12 cellular contexts compared by ENCODE assay signal in genomic region chr21:45142469-45142868, GRCh38.
A peak's percentile ranks its signal among the peaks of the same experiment; 100 is the strongest.
DNase-seq lines count a peak whose midpoint lies in the region; ATAC-seq and TF ChIP-seq lines count a peak whose summit lies in the region.
"Had no signal": no experiment of that assay in that cellular context is flagged by ENCODE, and none has a peak within 500 bp of the region (broad histone marks: within the 10 kb centered on the region; RNA-seq: fewer than 3 reads in every experiment).

No MANE protein-coding gene starts in this region.

- no peaks in the 10 kb centered on the region for H3K36me3 ChIP-seq in adrenal gland (replicated peaks in 1 of 2)
- peaks cover 0 to 38% of the 10 kb centered on the region in 2 donors for H3K36me3 ChIP-seq in gastroesophageal sphincter
- no peaks in the 10 kb centered on the region for H3K36me3 ChIP-seq in smooth muscle cell (ENCODE audit: low read depth)
- H3K36me3 ChIP-seq in Caco-2 (ENCODE audit: control insufficient read depth, insufficient read depth, low read length) = no peaks in the 10 kb centered on the region
- peaks cover 16 to 50% (median 25%) of the 10 kb centered on the region in 4 donors for H3K36me3 ChIP-seq in esophagus muscularis mucosa
- H3K36me3 ChIP-seq: neutrophil had no signal

- H3K9me3 Mint-ChIP-seq in Caco-2 (ENCODE audit: unreplicated experiment) = no peaks in the 10 kb centered on the region

- peaks cover 12% of the 10 kb centered on the region for H3K79me2 ChIP-seq in smooth muscle cell (ENCODE audit: low read depth)

- H3K27me3 Mint-ChIP-seq in Caco-2 (ENCODE audit: insufficient read depth, unreplicated experiment) = no peaks in the 10 kb centered on the region

- no peak overlapping the region for H3K27ac Mint-ChIP-seq in Caco-2 (ENCODE audit: unreplicated experiment)

- TF ChIP-seq POLR2A in adrenal gland (IDR thresholded peaks at IDR 0.05) (no peak), gastroesophageal sphincter (IDR thresholded peaks at IDR 0.05) (no peak), esophagus muscularis mucosa (IDR thresholded peaks at IDR 0.05; ENCODE audit: low read depth) (no peak)

- intact Hi-C loops in adrenal gland (cut with DNase I) = loop anchor here (5.0 to 10.0 kb wide), 3 partner anchors 150 to 300 kb away; no protein-coding TSS in a partner anchor
- intact Hi-C loops in Caco-2 (cut with micrococcal nuclease; ENCODE audit: unreplicated experiment) = loop anchor here (5.0 to 10.0 kb wide), 2 partner anchors 92 to 680 kb away; no protein-coding TSS in a partner anchor
- intact Hi-C loops in esophagus muscularis mucosa (cut with DNase I) = no loop called here

- no peak overlapping the region for H3K9ac ChIP-seq in smooth muscle cell (ENCODE audit: low read depth)
- H3K9ac ChIP-seq: KMS-11 had no signal

- H3K4me3 Mint-ChIP-seq in Caco-2 (ENCODE audit: unreplicated experiment) = no peak overlapping the region

- no peak overlapping the region for H2AFZ ChIP-seq in smooth muscle cell (ENCODE audit: low read depth)

- H3K36me3 Mint-ChIP-seq in Caco-2 (ENCODE audit: insufficient read depth, unreplicated experiment) = peaks cover 13% of the 10 kb centered on the region

- DNase-seq in HFF-Myc (ENCODE audit: extremely low read depth, low read depth) (peak; percentile 79), adrenal gland (peak; percentile 53 to 85 (median 77)), smooth muscle cell (lab: John Stamatoyannopoulos, UW; ENCODE audit: unreplicated experiment) (no peak), Caco-2 (no peak), esophagus muscularis mucosa (ENCODE audit: extremely low spot score) (no peak), NCI-H2196 (lab: John Stamatoyannopoulos, UW; ENCODE audit: unreplicated experiment) (no peak)
- DNase-seq: activated naive CD4-positive, alpha-beta T cell; effector memory CD4-positive, alpha-beta T cell; NCI-H2171 treated with DMSO at 0.1 percent for 48 hours had no signal

- CTCF ChIA-PET in Caco-2 (lab: Charles Lee) = no interaction called here

- no peaks in the 10 kb centered on the region for H3K27me3 ChIP-seq in adrenal gland
- no peaks in the 10 kb centered on the region for H3K27me3 ChIP-seq in gastroesophageal sphincter
- H3K27me3 ChIP-seq in smooth muscle cell (ENCODE audit: low read depth) = no peaks in the 10 kb centered on the region
- H3K27me3 ChIP-seq in Caco-2 (replicated peaks; ENCODE audit: control insufficient read depth, insufficient read depth, low read length) = no peaks in the 10 kb centered on the region
- no peaks in the 10 kb centered on the region for H3K27me3 ChIP-seq in esophagus muscularis mucosa
- H3K27me3 ChIP-seq: neutrophil had no signal

- H3K4me1 Mint-ChIP-seq in Caco-2 (ENCODE audit: low read depth, unreplicated experiment) = no peaks in the 10 kb centered on the region

- H3K4me3 ChIP-seq in HFF-Myc (replicated peaks; ENCODE audit: low read depth, low read length) (no peak overlapping the region), adrenal gland (no peak overlapping the region), gastroesophageal sphincter (no peak overlapping the region), smooth muscle cell (no peak overlapping the region), Caco-2 (ENCODE audit: low read depth, low read length) (no peak overlapping the region), esophagus muscularis mucosa (no peak overlapping the region)

- H3F3A ChIP-seq in smooth muscle cell (ENCODE audit: low read depth) = peaks cover 11% of the 10 kb centered on the region

- no peak overlapping the region for H3K4me2 ChIP-seq in smooth muscle cell
- H3K4me2 ChIP-seq: KMS-11 had no signal

- H3K9me3 ChIP-seq in adrenal gland (replicated peaks in 1 of 3) (no peaks in the 10 kb centered on the region), gastroesophageal sphincter (no peaks in the 10 kb centered on the region), smooth muscle cell (replicated peaks; ENCODE audit: low read depth) (no peaks in the 10 kb centered on the region), Caco-2 (no peaks in the 10 kb centered on the region), esophagus muscularis mucosa (no peaks in the 10 kb centered on the region)
- H3K9me3 ChIP-seq: neutrophil had no signal

- BruUV-seq in Caco-2 (replicated peaks; lab: Mats Ljungman, UMichigan) = no TSS peak

- peak; percentile 34 for ATAC-seq in gastroesophageal sphincter

- 10 to 65% (median 47%) methylated on average over 1 to 7 of the region's 7 CpGs for WGBS in adrenal gland, 4 donors
- 51% methylated on average over 2 of the region's 7 CpGs; no CpG with 5 or more reads in 1 of the 2 donors for WGBS in gastroesophageal sphincter (ENCODE audit: low coverage in 1 of 2), 2 donors
- 40% methylated on average over 7 of the region's 7 CpGs for WGBS in smooth muscle cell (ENCODE audit: low lambda C conversion rate)
- WGBS in esophagus muscularis mucosa = 70% methylated on average over 4 of the region's 7 CpGs

- peaks cover 87% of the 10 kb centered on the region for H4K20me1 ChIP-seq in smooth muscle cell (ENCODE audit: low read depth)

- no peak overlapping the region for H3K27ac ChIP-seq in adrenal gland
- peak overlapping the region in 1 of 4 donors; percentile 35 for H3K27ac ChIP-seq in gastroesophageal sphincter
- peak overlapping the region; percentile 14 for H3K27ac ChIP-seq in smooth muscle cell (ENCODE audit: low read depth)
- peak overlapping the region in 2 of 4 donors; percentile 25 to 38 for H3K27ac ChIP-seq in esophagus muscularis mucosa (replicated peaks in 1 of 4)
- H3K27ac ChIP-seq: KMS-11, neutrophil had no signal

- POLR2A ChIA-PET in Caco-2 (lab: Charles Lee) = no interaction called here

- TF ChIP-seq CTCF in HFF-Myc (IDR thresholded peaks at IDR 0.05; ENCODE audit: low read depth, low read length, missing control alignments) (no peak), adrenal gland (IDR thresholded peaks at IDR 0.05) (no peak), gastroesophageal sphincter (IDR thresholded peaks at IDR 0.05) (no peak), smooth muscle cell (IDR thresholded peaks at IDR 0.05; ENCODE audit: borderline replicate concordance, insufficient read depth, poor library complexity, severe bottlenecking) (no peak), Caco-2 (IDR thresholded peaks at IDR 0.05; ENCODE audit: insufficient read depth in 1 of 2, low read depth in 1 of 2, low read length in 1 of 2, severe bottlenecking in 1 of 2, unreplicated experiment in 1 of 2) (no peak), esophagus muscularis mucosa (IDR thresholded peaks at IDR 0.05) (no peak)

- TF ChIP-seq EP300 in gastroesophageal sphincter (IDR thresholded peaks at IDR 0.05) (no peak), esophagus muscularis mucosa (IDR thresholded peaks at IDR 0.05) (no peak)

- H3K4me1 ChIP-seq in adrenal gland (replicated peaks in 1 of 2) (peaks cover 6 to 7% of the 10 kb centered on the region in 2 donors), gastroesophageal sphincter (peaks cover 0 to 56% (median 7%) of the 10 kb centered on the region in 3 donors), smooth muscle cell (ENCODE audit: low read depth) (no peaks in the 10 kb centered on the region), Caco-2 (peaks cover 10% of the 10 kb centered on the region), esophagus muscularis mucosa (peaks cover 4 to 58% (median 51%) of the 10 kb centered on the region in 4 donors)

Comparison
In these comparisons a context has a peak if more than half of its experiments do, and no peak if none do; other contexts are left out.
1. DNase-seq: peak in HFF-Myc (single experiment) and adrenal gland (7 of 7); none in smooth muscle cell (single experiment), Caco-2 (0 of 2), esophagus muscularis mucosa (single experiment) and NCI-H2196 (single experiment).